ENCODE assay signal across 29 cellular contexts in genomic region chr11:8362899-8363298, GRCh38.
"Had no signal": no experiment of that assay in that cellular context is flagged by ENCODE, and none has a peak within 500 bp of the region (broad histone marks: within the 10 kb centered on the region; RNA-seq: fewer than 3 reads in every experiment).

No MANE protein-coding gene starts in this region.

- H3K36me3 Mint-ChIP-seq: activated CD4-positive, alpha-beta memory T cell treated with anti-CD3 and anti-CD28 coated beads for 36 hours; activated CD8-positive, alpha-beta memory T cell treated with anti-CD3 and anti-CD28 coated beads, Interleukin-2, amount 10 ng/mL, durations not matched to agents 7 days and 5 days; activated naive CD4-positive, alpha-beta T cell treated with anti-CD3 and anti-CD28 coated beads, Interleukin-2, amount 50 U/mL, for 24 hours; activated naive CD8-positive, alpha-beta T cell treated with anti-CD3 and anti-CD28 coated beads for 36 hours; T-cell had no signal

- H3K9me3 Mint-ChIP-seq: activated CD4-positive, alpha-beta memory T cell treated with anti-CD3 and anti-CD28 coated beads for 36 hours; activated CD4-positive, alpha-beta T cell treated with anti-CD3 and anti-CD28 coated beads, Interleukin-2, amount 10 ng/mL, durations not matched to agents 24 days and 14 days; activated naive CD4-positive, alpha-beta T cell treated with anti-CD3 and anti-CD28 coated beads for 36 hours; activated naive CD4-positive, alpha-beta T cell treated with anti-CD3 and anti-CD28 coated beads, Interleukin-2, amount 50 U/mL, for 24 hours; activated naive CD8-positive, alpha-beta T cell treated with anti-CD3 and anti-CD28 coated beads for 36 hours; activated naive CD8-positive, alpha-beta T cell treated with anti-CD3 and anti-CD28 coated beads, Interleukin-2, amount 50 U/mL, for 24 hours; activated T-helper 1 cell treated with anti-CD3 and anti-CD28 coated beads, Interleukin-12 subunit alpha, Interleukin-12 subunit beta, Interleukin-2, Interleukin-4 antibody, amounts not matched to agents 30 ng/mL and 10 ng/mL and 1 ng/mL, durations not matched to agents 14 hours and 24 hours and 36 hours; T-cell; T-helper 1 cell treated with Interleukin-12 subunit alpha and Interleukin-12 subunit beta and Interleukin-4 antibody, amounts not matched to agents 30 μg/mL and 1 μg/mL, for 36 hours had no signal

- H3K27me3 Mint-ChIP-seq: activated CD4-positive, alpha-beta memory T cell treated with anti-CD3 and anti-CD28 coated beads for 36 hours; activated CD4-positive, alpha-beta T cell treated with anti-CD3 and anti-CD28 coated beads for 36 hours; activated CD4-positive, alpha-beta T cell treated with anti-CD3 and anti-CD28 coated beads, Interleukin-2, amount 10 ng/mL, durations not matched to agents 24 days and 14 days; activated CD8-positive, alpha-beta memory T cell treated with anti-CD3 and anti-CD28 coated beads, Interleukin-2, amount 10 ng/mL, durations not matched to agents 7 days and 5 days; activated naive CD4-positive, alpha-beta T cell treated with anti-CD3 and anti-CD28 coated beads, Interleukin-2, amount 50 U/mL, for 24 hours; activated naive CD8-positive, alpha-beta T cell treated with anti-CD3 and anti-CD28 coated beads for 36 hours; activated naive CD8-positive, alpha-beta T cell treated with anti-CD3 and anti-CD28 coated beads, Interleukin-2, amount 50 U/mL, for 24 hours had no signal

- DNase-seq: activated CD4-positive, alpha-beta memory T cell treated with anti-CD3 and anti-CD28 coated beads for 36 hours; activated CD4-positive, alpha-beta T cell treated with anti-CD3 and anti-CD28 coated beads for 36 hours; activated CD4-positive, alpha-beta T cell treated with anti-CD3 and anti-CD28 coated beads, Interleukin-2, amount 10 ng/mL, durations not matched to agents 24 days and 14 days; activated CD4-positive, CD25-positive, alpha-beta regulatory T cell; activated CD4-positive, CD25-positive, alpha-beta regulatory T cell treated with anti-CD3 and anti-CD28 coated beads, Interleukin-2, amount 50 U/mL, for 72 hours; activated CD8-positive, alpha-beta memory T cell treated with anti-CD3 and anti-CD28 coated beads, Interleukin-2, amount 10 ng/mL, durations not matched to agents 7 days and 5 days; activated CD8-positive, alpha-beta memory T cell treated with anti-CD3 and anti-CD28 coated beads, Interleukin-2, amount 50 U/mL, for 4 hours; activated CD8-positive, alpha-beta T cell treated with anti-CD3 and anti-CD28 coated beads, Interleukin-2, amount 10 ng/mL, durations not matched to agents 7 days and 5 days; activated naive CD4-positive, alpha-beta T cell treated with anti-CD3 and anti-CD28 coated beads for 36 hours; activated naive CD8-positive, alpha-beta T cell treated with anti-CD3 and anti-CD28 coated beads for 36 hours; activated naive CD8-positive, alpha-beta T cell treated with anti-CD3 and anti-CD28 coated beads, Interleukin-2, amount 50 U/mL, for 24 hours; activated T-cell treated with anti-CD3 and anti-CD28 coated beads, Interleukin-2, amount 50 U/mL, for 1 hour; activated T-cell treated with anti-CD3 and anti-CD28 coated beads, Interleukin-2, amount 50 U/mL, for 48 hours; adrenal gland; amygdala; body of pancreas; caudate nucleus; cortex of kidney; effector CD8-positive, alpha-beta T cell; foreskin fibroblast; T-cell; T1000 had no signal

- H3K4me1 ChIP-seq: adrenal gland had no signal

- H3K4me3 ChIP-seq: adrenal gland, body of pancreas had no signal

- H3K27ac Mint-ChIP-seq: activated CD4-positive, alpha-beta memory T cell treated with anti-CD3 and anti-CD28 coated beads for 36 hours; activated CD4-positive, alpha-beta T cell treated with anti-CD3 and anti-CD28 coated beads for 36 hours; activated CD4-positive, alpha-beta T cell treated with anti-CD3 and anti-CD28 coated beads, Interleukin-2, amount 10 ng/mL, durations not matched to agents 24 days and 14 days; activated CD8-positive, alpha-beta memory T cell treated with anti-CD3 and anti-CD28 coated beads, Interleukin-2, amount 10 ng/mL, durations not matched to agents 7 days and 5 days; activated CD8-positive, alpha-beta T cell treated with anti-CD3 and anti-CD28 coated beads, Interleukin-2, amount 10 ng/mL, durations not matched to agents 7 days and 5 days; activated naive CD4-positive, alpha-beta T cell treated with anti-CD3 and anti-CD28 coated beads for 36 hours; activated naive CD4-positive, alpha-beta T cell treated with anti-CD3 and anti-CD28 coated beads, Interleukin-2, amount 50 U/mL, for 24 hours; activated naive CD8-positive, alpha-beta T cell treated with anti-CD3 and anti-CD28 coated beads for 36 hours; activated naive CD8-positive, alpha-beta T cell treated with anti-CD3 and anti-CD28 coated beads, Interleukin-2, amount 50 U/mL, for 24 hours; activated T-helper 1 cell treated with anti-CD3 and anti-CD28 coated beads, Interleukin-12 subunit alpha, Interleukin-12 subunit beta, Interleukin-2, Interleukin-4 antibody, amounts not matched to agents 30 ng/mL and 10 ng/mL and 1 ng/mL, durations not matched to agents 14 hours and 24 hours and 36 hours; T-cell; T-helper 1 cell treated with Interleukin-12 subunit alpha and Interleukin-12 subunit beta and Interleukin-4 antibody, amounts not matched to agents 30 μg/mL and 1 μg/mL, for 36 hours had no signal

- FAIRE-seq: colon, endometrium, frontal cortex had no signal

- H3K4me3 Mint-ChIP-seq: activated CD4-positive, alpha-beta memory T cell treated with anti-CD3 and anti-CD28 coated beads for 36 hours; activated CD4-positive, alpha-beta T cell treated with anti-CD3 and anti-CD28 coated beads for 36 hours; activated CD4-positive, alpha-beta T cell treated with anti-CD3 and anti-CD28 coated beads, Interleukin-2, amount 10 ng/mL, durations not matched to agents 24 days and 14 days; activated CD8-positive, alpha-beta memory T cell treated with anti-CD3 and anti-CD28 coated beads, Interleukin-2, amount 10 ng/mL, durations not matched to agents 7 days and 5 days; activated CD8-positive, alpha-beta T cell treated with anti-CD3 and anti-CD28 coated beads, Interleukin-2, amount 10 ng/mL, durations not matched to agents 7 days and 5 days; activated naive CD4-positive, alpha-beta T cell treated with anti-CD3 and anti-CD28 coated beads for 36 hours; activated naive CD4-positive, alpha-beta T cell treated with anti-CD3 and anti-CD28 coated beads, Interleukin-2, amount 50 U/mL, for 24 hours; activated naive CD8-positive, alpha-beta T cell treated with anti-CD3 and anti-CD28 coated beads for 36 hours; activated naive CD8-positive, alpha-beta T cell treated with anti-CD3 and anti-CD28 coated beads, Interleukin-2, amount 50 U/mL, for 24 hours; activated T-helper 1 cell treated with anti-CD3 and anti-CD28 coated beads, Interleukin-12 subunit alpha, Interleukin-12 subunit beta, Interleukin-2, Interleukin-4 antibody, amounts not matched to agents 30 ng/mL and 10 ng/mL and 1 ng/mL, durations not matched to agents 14 hours and 24 hours and 36 hours; T-cell; T-helper 1 cell treated with Interleukin-12 subunit alpha and Interleukin-12 subunit beta and Interleukin-4 antibody, amounts not matched to agents 30 μg/mL and 1 μg/mL, for 36 hours had no signal

- H3K27me3 ChIP-seq: adrenal gland, body of pancreas had no signal

- H3K9me3 ChIP-seq: adrenal gland, body of pancreas had no signal

- H3K4me1 Mint-ChIP-seq: activated CD4-positive, alpha-beta T cell treated with anti-CD3 and anti-CD28 coated beads for 36 hours; activated CD4-positive, alpha-beta T cell treated with anti-CD3 and anti-CD28 coated beads, Interleukin-2, amount 10 ng/mL, durations not matched to agents 24 days and 14 days; activated CD8-positive, alpha-beta memory T cell treated with anti-CD3 and anti-CD28 coated beads, Interleukin-2, amount 10 ng/mL, durations not matched to agents 7 days and 5 days; activated naive CD4-positive, alpha-beta T cell treated with anti-CD3 and anti-CD28 coated beads, Interleukin-2, amount 50 U/mL, for 24 hours; activated naive CD8-positive, alpha-beta T cell treated with anti-CD3 and anti-CD28 coated beads for 36 hours; activated naive CD8-positive, alpha-beta T cell treated with anti-CD3 and anti-CD28 coated beads, Interleukin-2, amount 50 U/mL, for 24 hours; T-cell had no signal

- ATAC-seq: activated CD4-positive, alpha-beta T cell treated with anti-CD3 and anti-CD28 coated beads for 36 hours; activated CD8-positive, alpha-beta memory T cell treated with anti-CD3 and anti-CD28 coated beads, Interleukin-2, amount 10 ng/mL, durations not matched to agents 7 days and 5 days; activated CD8-positive, alpha-beta T cell treated with anti-CD3 and anti-CD28 coated beads, Interleukin-2, amount 10 ng/mL, durations not matched to agents 7 days and 5 days; activated naive CD8-positive, alpha-beta T cell treated with anti-CD3 and anti-CD28 coated beads, Interleukin-2, amount 50 U/mL, for 24 hours; body of pancreas; esophagus mucosa; T-cell had no signal

- H3K36me3 ChIP-seq: adrenal gland had no signal

- H3K27ac ChIP-seq: adrenal gland, body of pancreas had no signal
